ENCODE assay signal across 9 cellular contexts in genomic region chr2:32484907-32485306, GRCh38.
DNase-seq lines count a peak whose midpoint lies in the region; ATAC-seq and TF ChIP-seq lines count a peak whose summit lies in the region.
"Had no signal": no experiment of that assay in that cellular context is flagged by ENCODE, and none has a peak within 500 bp of the region (broad histone marks: within the 10 kb centered on the region; RNA-seq: fewer than 3 reads in every experiment).

No MANE protein-coding gene starts in this region.

- ATAC-seq in activated T-cell treated with anti-CD3 and anti-CD28 coated beads, Interleukin-2, amount 50 U/mL, for 72 hours (replicated peaks in 1 of 2): no peak
- ATAC-seq in SK-N-SH treated with all-trans-retinoic acid at 6 μM for 48 hours: peak; percentile 94
- ATAC-seq in HG02885 (IDR thresholded peaks at IDR 0.05; ENCODE audit: poor library complexity, unreplicated experiment): no peak

- H3K4me3 Mint-ChIP-seq in activated T-cell treated with anti-CD3 and anti-CD28 coated beads, Interleukin-2, amount 50 U/mL, for 72 hours: no peak overlapping the region
- H3K4me3 Mint-ChIP-seq: CD4-positive, alpha-beta T cell had no signal

- no peaks in the 10 kb centered on the region for H3K27me3 Mint-ChIP-seq in activated T-cell treated with anti-CD3 and anti-CD28 coated beads, Interleukin-2, amount 50 U/mL, for 72 hours (ENCODE audit: low read depth)
- H3K27me3 Mint-ChIP-seq: CD4-positive, alpha-beta T cell had no signal

- DNase-seq in activated T-cell treated with anti-CD3 and anti-CD28 coated beads, Interleukin-2, amount 50 U/mL, for 72 hours: no peak
- DNase-seq in activated T-cell treated with anti-CD3 and anti-CD28 coated beads, Interleukin-2, amount 50 U/mL, for 1 hour: no peak
- DNase-seq in fibroblast of peridontal ligament (ENCODE audit: extremely low read depth) (peak; percentile 98), stromal cell of bone marrow (ENCODE audit: low read depth) (peak; percentile 91), UCSD-AML1 (lab: John Stamatoyannopoulos, UW; ENCODE audit: unreplicated experiment) (no peak), DMS79 (lab: John Stamatoyannopoulos, UW) (no peak)
- DNase-seq: CD4-positive, alpha-beta T cell had no signal

- peak overlapping the region; percentile 33 for H3K27ac Mint-ChIP-seq in activated T-cell treated with anti-CD3 and anti-CD28 coated beads, Interleukin-2, amount 50 U/mL, for 72 hours
- H3K27ac Mint-ChIP-seq: CD4-positive, alpha-beta T cell had no signal

- H3K36me3 Mint-ChIP-seq in activated T-cell treated with anti-CD3 and anti-CD28 coated beads, Interleukin-2, amount 50 U/mL, for 72 hours (ENCODE audit: insufficient read depth in 2 of 2): peaks cover 11 to 30% of the 10 kb centered on the region in 2 donors

- no peaks in the 10 kb centered on the region for H3K4me1 Mint-ChIP-seq in activated T-cell treated with anti-CD3 and anti-CD28 coated beads, Interleukin-2, amount 50 U/mL, for 72 hours (ENCODE audit: low read depth)

- H3K9me3 Mint-ChIP-seq in activated T-cell treated with anti-CD3 and anti-CD28 coated beads, Interleukin-2, amount 50 U/mL, for 72 hours: no peaks in the 10 kb centered on the region
- H3K9me3 Mint-ChIP-seq: CD4-positive, alpha-beta T cell had no signal

TF ChIP-seq in SK-N-SH treated with all-trans-retinoic acid at 6 μM for 48 hours, 23 proteins besides CTCF, POLR2A, EP300 and RAD21:
- TF ChIP-seq TOX (CRISPR knock-in tag; IDR thresholded peaks at IDR 0.05; ENCODE audit: borderline replicate concordance): 0 out of 2 replicates have a peak, but pooled peaks have one; percentile 13
- TF ChIP-seq ZFP30 (CRISPR knock-in tag; IDR thresholded peaks at IDR 0.05): no peak
- TF ChIP-seq ISL1 (CRISPR knock-in tag; IDR thresholded peaks at IDR 0.05): peak; percentile 74

Comparison
In these comparisons a context has a peak if more than half of its experiments do, and no peak if none do; other contexts are left out.
1. DNase-seq: peak in fibroblast of peridontal ligament (single experiment) and stromal cell of bone marrow (single experiment); none in activated T-cell treated with anti-CD3 and anti-CD28 coated beads, Interleukin-2, amount 50 U/mL, for 72 hours (0 of 2), activated T-cell treated with anti-CD3 and anti-CD28 coated beads, Interleukin-2, amount 50 U/mL, for 1 hour (single experiment), UCSD-AML1 (single experiment) and DMS79 (single experiment).